ENCODE assay signal across 22 cellular contexts in genomic region chr10:116694253-116694926, GRCh38. TPM values are rescaled to one million over a fixed set of nuclear protein-coding genes. Genes with fewer than 3 reads are reported as not detected.
A peak's percentile ranks its signal among the peaks of the same experiment; 100 is the strongest.
DNase-seq lines count a peak whose midpoint lies in the region; ATAC-seq and TF ChIP-seq lines count a peak whose summit lies in the region.
"Had no signal": no experiment of that assay in that cellular context is flagged by ENCODE, and none has a peak within 500 bp of the region (broad histone marks: within the 10 kb centered on the region; RNA-seq: fewer than 3 reads in every experiment).

No MANE protein-coding gene starts in this region.

- H3K27me3 Mint-ChIP-seq in natural killer cell (ENCODE audit: low read depth in 2 of 2) = peaks cover 6% of the 10 kb centered on the region in 2 donors

- TF ChIP-seq CTCF in omental fat pad (IDR thresholded peaks at IDR 0.05) (no peak), natural killer cell (IDR thresholded peaks at IDR 0.05) (no peak)

- H3K36me3 Mint-ChIP-seq in natural killer cell = no peaks in the 10 kb centered on the region
- H3K36me3 Mint-ChIP-seq: activated naive CD8-positive, alpha-beta T cell treated with anti-CD3 and anti-CD28 coated beads for 36 hours; naive thymus-derived CD8-positive, alpha-beta T cell; stimulated activated effector memory CD8-positive, alpha-beta T cell treated with anti-CD3 and anti-CD28 coated beads, Interleukin-12 subunit alpha, Interleukin-12 subunit beta, amount 100 ng/mL, for 72 hours had no signal

- H3K4me3 Mint-ChIP-seq in natural killer cell = no peak overlapping the region
- H3K4me3 Mint-ChIP-seq: activated CD8-positive, alpha-beta T cell treated with anti-CD3 and anti-CD28 coated beads for 36 hours; activated naive CD8-positive, alpha-beta T cell treated with anti-CD3 and anti-CD28 coated beads for 36 hours; activated T-cell treated with anti-CD3 and anti-CD28 coated beads, Interleukin-2, amount 50 U/mL, for 4 hours; dendritic cell treated with granulocyte-macrophage colony-stimulating factor and Interleukin-4, amounts not matched to agents 40 ng/mL and 50 ng/mL, for 4 days; naive thymus-derived CD8-positive, alpha-beta T cell; stimulated activated effector memory CD8-positive, alpha-beta T cell treated with anti-CD3 and anti-CD28 coated beads, Interleukin-12 subunit alpha, Interleukin-12 subunit beta, amount 100 ng/mL, for 72 hours; T-helper 17 cell had no signal

- CTCF ChIA-PET in HEK293T (lab: Yijun Ruan, JAX) = interaction anchor here (0.8 kb wide), 1 partner anchor 40 kb away, joined by 3 read pairs; no protein-coding TSS in a partner anchor

- no peaks in the 10 kb centered on the region for H3K9me3 Mint-ChIP-seq in natural killer cell
- H3K9me3 Mint-ChIP-seq: activated CD8-positive, alpha-beta T cell treated with anti-CD3 and anti-CD28 coated beads for 36 hours; activated naive CD8-positive, alpha-beta T cell treated with anti-CD3 and anti-CD28 coated beads for 36 hours; activated T-cell treated with anti-CD3 and anti-CD28 coated beads, Interleukin-2, amount 50 U/mL, for 4 hours; dendritic cell treated with granulocyte-macrophage colony-stimulating factor and Interleukin-4, amounts not matched to agents 40 ng/mL and 50 ng/mL, for 4 days; stimulated activated effector memory CD8-positive, alpha-beta T cell treated with anti-CD3 and anti-CD28 coated beads, Interleukin-12 subunit alpha, Interleukin-12 subunit beta, amount 100 ng/mL, for 72 hours had no signal

- DNase-seq in ELF-1 (ENCODE audit: low read depth, low spot score) = peak; percentile 86
- peak; percentile 16 for DNase-seq in SW480 (ENCODE audit: low spot score)
- DNase-seq in left kidney (ENCODE audit: low read depth, low spot score) = peak; percentile 92
- no peak for DNase-seq in omental fat pad (ENCODE audit: low spot score)
- DNase-seq in HEK293T (ENCODE audit: extremely low spot score) = no peak
- no peak for DNase-seq in natural killer cell
- no peak for DNase-seq in stimulated activated CD8-positive, alpha-beta memory T cell treated with anti-CD3 and anti-CD28 coated beads, Interleukin-4, amount 100 ng/mL, for 48 hours
- DNase-seq: activated CD8-positive, alpha-beta T cell treated with anti-CD3 and anti-CD28 coated beads for 36 hours; activated naive CD8-positive, alpha-beta T cell treated with anti-CD3 and anti-CD28 coated beads for 36 hours; activated T-cell treated with anti-CD3 and anti-CD28 coated beads, Interleukin-2, amount 50 U/mL, for 4 hours; brain microvascular endothelial cell; DMS79; foreskin keratinocyte; GOT3; Karpas-422; naive thymus-derived CD8-positive, alpha-beta T cell; NCI-H1092 treated with DMSO at 0.1 percent for 48 hours; NCI-H2081 treated with DMSO at 0.1 percent for 48 hours; T-helper 17 cell had no signal

- POLR2A ChIA-PET in HEK293T (lab: Yijun Ruan, JAX) = no interaction called here

- no peaks in the 10 kb centered on the region for H3K4me1 Mint-ChIP-seq in natural killer cell
- H3K4me1 Mint-ChIP-seq: activated naive CD8-positive, alpha-beta T cell treated with anti-CD3 and anti-CD28 coated beads for 36 hours; stimulated activated effector memory CD8-positive, alpha-beta T cell treated with anti-CD3 and anti-CD28 coated beads, Interleukin-12 subunit alpha, Interleukin-12 subunit beta, amount 100 ng/mL, for 72 hours had no signal

- ATAC-seq in omental fat pad (ENCODE audit: low FRiP score) (peak; percentile 40), natural killer cell (no peak), GM21526 (IDR thresholded peaks at IDR 0.05; ENCODE audit: low FRiP score, unreplicated experiment) (no peak)
- ATAC-seq: activated CD8-positive, alpha-beta T cell treated with anti-CD3 and anti-CD28 coated beads for 36 hours; activated T-cell treated with anti-CD3 and anti-CD28 coated beads, Interleukin-2, amount 50 U/mL, for 4 hours; foreskin keratinocyte; naive thymus-derived CD8-positive, alpha-beta T cell; stimulated activated effector memory CD8-positive, alpha-beta T cell treated with anti-CD3 and anti-CD28 coated beads, Interleukin-12 subunit alpha, Interleukin-12 subunit beta, amount 100 ng/mL, for 72 hours; T-helper 17 cell had no signal

- no peak overlapping the region for H3K27ac Mint-ChIP-seq in natural killer cell
- H3K27ac Mint-ChIP-seq: activated CD8-positive, alpha-beta T cell treated with anti-CD3 and anti-CD28 coated beads for 36 hours; activated naive CD8-positive, alpha-beta T cell treated with anti-CD3 and anti-CD28 coated beads for 36 hours; dendritic cell treated with granulocyte-macrophage colony-stimulating factor and Interleukin-4, amounts not matched to agents 40 ng/mL and 50 ng/mL, for 4 days; stimulated activated effector memory CD8-positive, alpha-beta T cell treated with anti-CD3 and anti-CD28 coated beads, Interleukin-12 subunit alpha, Interleukin-12 subunit beta, amount 100 ng/mL, for 72 hours; T-helper 17 cell had no signal

- intact Hi-C loops in natural killer cell (cut with micrococcal nuclease) = no loop called here

TF ChIP-seq in HEK293T, 16 proteins besides CTCF, POLR2A, EP300 and RAD21:
- TF ChIP-seq SP1 (IDR thresholded peaks at IDR 0.05) = no peak
- TF ChIP-seq HDGF (IDR thresholded peaks at IDR 0.05; ENCODE audit: borderline replicate concordance) = no peak
- no peak for TF ChIP-seq L3MBTL2 (conservative IDR thresholded peaks at IDR 0.05)
- TF ChIP-seq TARDBP (IDR thresholded peaks at IDR 0.05) = no peak
- TF ChIP-seq CTBP1 (IDR thresholded peaks at IDR 0.05; ENCODE audit: borderline replicate concordance) = no peak
- no peak for TF ChIP-seq SUZ12 (IDR thresholded peaks at IDR 0.05)
- TF ChIP-seq ELF4 (IDR thresholded peaks at IDR 0.05) = no peak
- TF ChIP-seq BHLHE40 (IDR thresholded peaks at IDR 0.05; ENCODE audit: borderline replicate concordance) = no peak
- TF ChIP-seq PKNOX1 (IDR thresholded peaks at IDR 0.05) = no peak
- no peak for TF ChIP-seq LEF1 (IDR thresholded peaks at IDR 0.05; ENCODE audit: borderline replicate concordance)
- TF ChIP-seq FOXA1 (IDR thresholded peaks at IDR 0.05) = no peak
- no peak for TF ChIP-seq NFRKB (IDR thresholded peaks at IDR 0.05)
- no peak for TF ChIP-seq FOXK2 (IDR thresholded peaks at IDR 0.05)
- TF ChIP-seq ZNF384 (IDR thresholded peaks at IDR 0.05) = no peak
- no peak for TF ChIP-seq ARNT (IDR thresholded peaks at IDR 0.05)
- TF ChIP-seq FOXM1 (IDR thresholded peaks at IDR 0.05; ENCODE audit: borderline replicate concordance) = no peak
TF ChIP-seq in HEK293T: peak in this region for 0.

RNA-seq across cellular contexts. Expression of gene HSPA12A, which starts 48.0 kb away (rescaled TPM):
- total RNA-seq in omental fat pad (10 to 100 TPM; 20.2 to 55.1 (median 32.5) TPM), natural killer cell (under 1 TPM in 1 of 3 donors, not detected in 2; 0.43 TPM)
- total RNA-seq: naive thymus-derived CD8-positive, alpha-beta T cell had no signal

Comparison
In these comparisons a context has a peak if more than half of its experiments do, and no peak if none do; other contexts are left out.
1. DNase-seq: peak in ELF-1 (single experiment), SW480 (single experiment) and left kidney (single experiment); none in omental fat pad (single experiment), HEK293T (single experiment), natural killer cell (single experiment) and stimulated activated CD8-positive, alpha-beta memory T cell treated with anti-CD3 and anti-CD28 coated beads, Interleukin-4, amount 100 ng/mL, for 48 hours (single experiment).
2. RNA of gene HSPA12A, which starts 48.0 kb away (total RNA-seq): 20.2 to 55.1 TPM in omental fat pad; 0.43 TPM in natural killer cell; every median in the first group is over 10 times any median in the second.